Comparison of ENCODE assay signal across 11 cellular contexts in genomic region chr22:35638408-35638807, GRCh38. TPM values are rescaled to one million over a fixed set of nuclear protein-coding genes. Genes with fewer than 3 reads are reported as not detected.
DNase-seq lines count a peak whose midpoint lies in the region; TF ChIP-seq lines count a peak whose summit lies in the region.
"Had no signal": no experiment of that assay in that cellular context is flagged by ENCODE, and none has a peak within 500 bp of the region (broad histone marks: within the 10 kb centered on the region; RNA-seq: fewer than 3 reads in every experiment).

No MANE protein-coding gene starts in this region.

- H3K4me2 ChIP-seq in skeletal muscle satellite cell (ENCODE audit: low read length) = no peak overlapping the region

- intact Hi-C loops in colonic mucosa (cut with DNase I) = loop anchor here (10.0 kb wide), 1 partner anchor 196 kb away; no protein-coding TSS in a partner anchor

- DNase-seq in ELR (ENCODE audit: low read depth) (peak; percentile 71), colonic mucosa (peak; percentile 67), left kidney (ENCODE audit: low read depth, low spot score) (peak; percentile 71), OCI-M2 (lab: John Stamatoyannopoulos, UW; ENCODE audit: unreplicated experiment) (no peak), NCI-H1694 treated with DMSO at 0.1 percent for 48 hours (lab: John Stamatoyannopoulos, UW) (no peak), NCI-H2081 treated with DMSO at 0.1 percent for 48 hours (lab: John Stamatoyannopoulos, UW) (no peak), T-helper 9 cell (no peak)
- DNase-seq: activated CD8-positive, alpha-beta memory T cell treated with anti-CD3 and anti-CD28 coated beads, Interleukin-2, amount 50 U/mL, for 4 hours; DND-41 had no signal

- H3K9me3 ChIP-seq in colonic mucosa (no peaks in the 10 kb centered on the region), skeletal muscle satellite cell (replicated peaks; ENCODE audit: low read length) (no peaks in the 10 kb centered on the region)

- H3K9ac ChIP-seq in colonic mucosa (ENCODE audit: low read depth in 2 of 2, low read length in 2 of 2) (peak overlapping the region in 1 of 2 donors; percentile 34), skeletal muscle satellite cell (ENCODE audit: low read depth, low read length) (peak overlapping the region; percentile 59)

- H3K4me3 ChIP-seq in colonic mucosa = no peak overlapping the region
- H3K4me3 ChIP-seq in skeletal muscle satellite cell (ENCODE audit: low read length) = no peak overlapping the region

- H3K27me3 ChIP-seq in colonic mucosa (no peaks in the 10 kb centered on the region), skeletal muscle satellite cell (ENCODE audit: control insufficient read depth, insufficient read depth, low read length) (no peaks in the 10 kb centered on the region)

- H3K4me1 ChIP-seq in colonic mucosa = no peaks in the 10 kb centered on the region
- H3K4me1 ChIP-seq in skeletal muscle satellite cell (ENCODE audit: control insufficient read depth, insufficient read depth, low read length) = peaks cover 12% of the 10 kb centered on the region

- no peak for TF ChIP-seq CTCF in colonic mucosa (IDR thresholded peaks at IDR 0.05)

- peak overlapping the region; percentile 66 for H3K27ac ChIP-seq in colonic mucosa

- H3K36me3 ChIP-seq in colonic mucosa = no peaks in the 10 kb centered on the region
- no peaks in the 10 kb centered on the region for H3K36me3 ChIP-seq in skeletal muscle satellite cell (ENCODE audit: insufficient read depth, low read length)

RNA-seq across cellular contexts. Expression of gene APOL6, which starts 9.8 kb away (rescaled TPM):
- total RNA-seq in colonic mucosa = 10 to 100 TPM; 31.4 to 40.3 TPM
- 11.4 and 13.4 TPM in 2 replicates for total RNA-seq in skeletal muscle satellite cell (2012; rRNA removed)

RNA-seq across cellular contexts. Expression of gene MB, which starts 21.3 kb away (rescaled TPM):
- 1 to 10 TPM; 2.9 to 8.8 TPM for total RNA-seq in colonic mucosa
- 0.22 TPM in 1 of 2 replicates, not detected in the other for total RNA-seq in skeletal muscle satellite cell (2012; rRNA removed)
- total RNA-seq: frontal cortex had no signal

Comparison
In these comparisons a context has a peak if more than half of its experiments do, and no peak if none do; other contexts are left out.
1. DNase-seq: peak in ELR (single experiment), colonic mucosa (single experiment) and left kidney (single experiment); none in OCI-M2 (single experiment), NCI-H1694 treated with DMSO at 0.1 percent for 48 hours (single experiment), NCI-H2081 treated with DMSO at 0.1 percent for 48 hours (single experiment) and T-helper 9 cell (single experiment).